20 cellular contexts compared by ENCODE assay signal in the genomic region with DNA sequence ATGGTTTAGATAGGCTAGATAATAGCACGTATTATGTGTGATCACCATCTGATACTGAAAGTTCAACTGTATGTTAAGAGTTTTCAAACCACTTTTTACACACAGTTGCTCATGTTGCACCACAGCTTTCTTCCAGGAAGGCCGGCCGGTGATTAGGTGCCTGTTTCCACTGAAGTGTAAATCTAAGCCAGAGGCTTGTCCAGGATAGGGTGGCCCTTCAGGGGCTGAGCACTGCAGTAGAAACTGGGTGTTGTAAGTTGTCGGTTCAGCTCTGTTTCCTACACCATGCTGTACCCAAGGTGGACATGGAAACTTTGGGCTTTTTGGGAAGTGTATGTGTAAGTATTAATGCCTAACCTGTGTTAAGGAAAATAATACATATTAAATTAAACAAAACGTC. TPM values are rescaled to one million over a fixed set of nuclear protein-coding genes. Genes with fewer than 3 reads are reported as not detected.
A peak's percentile ranks its signal among the peaks of the same experiment; 100 is the strongest.
DNase-seq lines count a peak whose midpoint lies in the region; ATAC-seq and TF ChIP-seq lines count a peak whose summit lies in the region.
"Had no signal": no experiment of that assay in that cellular context is flagged by ENCODE, and none has a peak within 500 bp of the region (broad histone marks: within the 10 kb centered on the region; RNA-seq: fewer than 3 reads in every experiment).

No MANE protein-coding gene starts in this region.

- no peak for DNase-seq in activated naive CD8-positive, alpha-beta T cell treated with anti-CD3 and anti-CD28 coated beads, Interleukin-2, amount 50 U/mL, for 24 hours
- DNase-seq in activated naive CD8-positive, alpha-beta T cell treated with anti-CD3 and anti-CD28 coated beads for 36 hours: no peak
- no peak for DNase-seq in WTC11 (ENCODE audit: low spot score)
- DNase-seq in mesendoderm: no peak
- no peak for DNase-seq in stimulated activated CD4-positive, alpha-beta T cell treated with anti-CD3 and anti-CD28 coated beads, Interleukin-4, amount 100 ng/mL, for 4 hours
- DNase-seq: BE2C; Calu3; CD4-positive, alpha-beta T cell; CD8-positive, alpha-beta memory T cell; DMS53; DMS79 treated with DMSO at 0.1 percent for 48 hours; GF-D8; H7; HFFc6 had no signal

- H3K4me1 ChIP-seq in HUES64 (ENCODE audit: insufficient read depth, low read length) (peaks cover 31% of the 10 kb centered on the region), mesendoderm (ENCODE audit: control insufficient read depth, low read depth, low read length) (peaks cover 8% of the 10 kb centered on the region)
- H3K4me1 ChIP-seq: BLaER1 treated with 17β-estradiol and CSF1 and Interleukin-3, amounts not matched to agents 10 nM and 100 nM had no signal

- H3K4ac ChIP-seq in mesendoderm (ENCODE audit: low read depth, low read length): no peak overlapping the region

- H2BK120ac ChIP-seq in mesendoderm (ENCODE audit: low read depth, low read length): no peak overlapping the region

- no peaks in the 10 kb centered on the region for H3K79me1 ChIP-seq in mesendoderm (ENCODE audit: low read length)

- no peak overlapping the region for H2BK5ac ChIP-seq in mesendoderm (ENCODE audit: low read length)

- H3K4me3 Mint-ChIP-seq in activated naive CD8-positive, alpha-beta T cell treated with anti-CD3 and anti-CD28 coated beads, Interleukin-2, amount 50 U/mL, for 24 hours: no peak overlapping the region
- H3K4me3 Mint-ChIP-seq in activated naive CD8-positive, alpha-beta T cell treated with anti-CD3 and anti-CD28 coated beads for 36 hours: no peak overlapping the region
- no peak overlapping the region for H3K4me3 Mint-ChIP-seq in WTC11
- H3K4me3 Mint-ChIP-seq: CD14-positive monocyte; CD4-positive, alpha-beta T cell; CD8-positive, alpha-beta memory T cell; HFFc6 had no signal

- H3K36me3 ChIP-seq in HUES64 (ENCODE audit: insufficient read depth, low read length): peaks cover 89% of the 10 kb centered on the region
- no peaks in the 10 kb centered on the region for H3K36me3 ChIP-seq in mesendoderm (ENCODE audit: control insufficient read depth, insufficient read depth, low read length)

- H3K27ac Mint-ChIP-seq in activated naive CD8-positive, alpha-beta T cell treated with anti-CD3 and anti-CD28 coated beads, Interleukin-2, amount 50 U/mL, for 24 hours: no peak overlapping the region
- H3K27ac Mint-ChIP-seq in activated naive CD8-positive, alpha-beta T cell treated with anti-CD3 and anti-CD28 coated beads for 36 hours: no peak overlapping the region
- peak overlapping the region; percentile 78 for H3K27ac Mint-ChIP-seq in WTC11
- H3K27ac Mint-ChIP-seq: CD4-positive, alpha-beta T cell; HFFc6 had no signal

- H3K36me3 Mint-ChIP-seq in activated naive CD8-positive, alpha-beta T cell treated with anti-CD3 and anti-CD28 coated beads, Interleukin-2, amount 50 U/mL, for 24 hours (ENCODE audit: low read depth): peaks cover 66% of the 10 kb centered on the region
- H3K36me3 Mint-ChIP-seq in activated naive CD8-positive, alpha-beta T cell treated with anti-CD3 and anti-CD28 coated beads for 36 hours: peaks cover 27% of the 10 kb centered on the region
- H3K36me3 Mint-ChIP-seq in WTC11: peaks cover 30% of the 10 kb centered on the region

- no peak overlapping the region for H3K23ac ChIP-seq in mesendoderm (ENCODE audit: low read length)

- no peaks in the 10 kb centered on the region for H3K9me3 ChIP-seq in HUES64 (ENCODE audit: insufficient read depth, low read depth, low read length)
- H3K9me3 ChIP-seq: BE2C; BLaER1 treated with 17β-estradiol and CSF1 and Interleukin-3, amounts not matched to agents 10 nM and 100 nM had no signal

- H3K4me2 ChIP-seq in mesendoderm (ENCODE audit: low read length): no peak overlapping the region
- H3K4me2 ChIP-seq: BLaER1 treated with 17β-estradiol and CSF1 and Interleukin-3, amounts not matched to agents 10 nM and 100 nM had no signal

- H3K9ac ChIP-seq in HUES64 (ENCODE audit: low read depth, low read length): no peak overlapping the region
- H3K9ac ChIP-seq in mesendoderm (ENCODE audit: low read length): no peak overlapping the region
- H3K9ac ChIP-seq: BLaER1 treated with 17β-estradiol and CSF1 and Interleukin-3, amounts not matched to agents 10 nM and 100 nM had no signal

- H3K4me1 Mint-ChIP-seq in activated naive CD8-positive, alpha-beta T cell treated with anti-CD3 and anti-CD28 coated beads, Interleukin-2, amount 50 U/mL, for 24 hours: no peaks in the 10 kb centered on the region
- no peaks in the 10 kb centered on the region for H3K4me1 Mint-ChIP-seq in activated naive CD8-positive, alpha-beta T cell treated with anti-CD3 and anti-CD28 coated beads for 36 hours
- peaks cover 41% of the 10 kb centered on the region for H3K4me1 Mint-ChIP-seq in WTC11
- H3K4me1 Mint-ChIP-seq: CD14-positive monocyte; CD8-positive, alpha-beta memory T cell had no signal

- no peaks in the 10 kb centered on the region for H3K79me2 ChIP-seq in mesendoderm (ENCODE audit: control insufficient read depth, insufficient read depth, low read length)

- H3K4me3 ChIP-seq in HUES64 (ENCODE audit: low read length): no peak overlapping the region
- no peak overlapping the region for H3K4me3 ChIP-seq in mesendoderm (ENCODE audit: low read length)
- H3K4me3 ChIP-seq: BLaER1 treated with 17β-estradiol and CSF1 and Interleukin-3, amounts not matched to agents 10 nM and 100 nM had no signal

- CTCF ChIA-PET in WTC11 (lab: Charles Lee): interaction anchor here (1.4 to 5.8 kb wide), 3 partner anchors 13 to 249 kb away, joined by 7 to 52 read pairs (median 12); no protein-coding TSS in a partner anchor

- H2BK15ac ChIP-seq in mesendoderm (replicated peaks; ENCODE audit: low read depth): no peak overlapping the region

- no peaks in the 10 kb centered on the region for H3K9me3 Mint-ChIP-seq in activated naive CD8-positive, alpha-beta T cell treated with anti-CD3 and anti-CD28 coated beads, Interleukin-2, amount 50 U/mL, for 24 hours
- H3K9me3 Mint-ChIP-seq in activated naive CD8-positive, alpha-beta T cell treated with anti-CD3 and anti-CD28 coated beads for 36 hours: no peaks in the 10 kb centered on the region
- no peaks in the 10 kb centered on the region for H3K9me3 Mint-ChIP-seq in WTC11
- H3K9me3 Mint-ChIP-seq: CD14-positive monocyte; CD4-positive, alpha-beta T cell; CD8-positive, alpha-beta memory T cell; HFFc6 had no signal

- TF ChIP-seq CTCF in WTC11 (IDR thresholded peaks at IDR 0.05): no peak

- 83% methylated on average over 4 of the region's 5 CpGs for WGBS in HUES64
- WGBS in mesendoderm (ENCODE audit: extremely low coverage, insufficient coverage, low lambda C conversion rate): no CpG with 5 or more reads among the region's 5 CpGs

- ATAC-seq in activated naive CD8-positive, alpha-beta T cell treated with anti-CD3 and anti-CD28 coated beads, Interleukin-2, amount 50 U/mL, for 24 hours: peak; percentile 28
- ATAC-seq in WTC11 (peak; percentile 66), GM21723 (IDR thresholded peaks at IDR 0.05; ENCODE audit: unreplicated experiment) (no peak), HG03175 (IDR thresholded peaks at IDR 0.05; ENCODE audit: unreplicated experiment) (no peak)

- POLR2A ChIA-PET in WTC11 (lab: Charles Lee): no interaction called here

- no peaks in the 10 kb centered on the region for H3K27me3 Mint-ChIP-seq in activated naive CD8-positive, alpha-beta T cell treated with anti-CD3 and anti-CD28 coated beads, Interleukin-2, amount 50 U/mL, for 24 hours
- H3K27me3 Mint-ChIP-seq in activated naive CD8-positive, alpha-beta T cell treated with anti-CD3 and anti-CD28 coated beads for 36 hours: no peaks in the 10 kb centered on the region
- no peaks in the 10 kb centered on the region for H3K27me3 Mint-ChIP-seq in WTC11 (ENCODE audit: low read depth)
- H3K27me3 Mint-ChIP-seq: CD4-positive, alpha-beta T cell; CD8-positive, alpha-beta memory T cell had no signal

- no peak overlapping the region for H4K8ac ChIP-seq in mesendoderm (ENCODE audit: low read depth, low read length)

- H3K27me3 ChIP-seq in HUES64 (ENCODE audit: insufficient read depth, low read length) (no peaks in the 10 kb centered on the region), mesendoderm (ENCODE audit: insufficient read depth, low read length, poor library complexity) (no peaks in the 10 kb centered on the region)
- H3K27me3 ChIP-seq: BE2C; BLaER1 treated with 17β-estradiol and CSF1 and Interleukin-3, amounts not matched to agents 10 nM and 100 nM had no signal

- H3K56ac ChIP-seq in mesendoderm (ENCODE audit: low read length): no peak overlapping the region

- H3K18ac ChIP-seq in mesendoderm (ENCODE audit: low read length): no peak overlapping the region

- H3K27ac ChIP-seq in HUES64 (ENCODE audit: low read depth, low read length) (peak overlapping the region; percentile 53; the same call in 1 of the 2 replicates), mesendoderm (ENCODE audit: low read depth, low read length) (peak overlapping the region; percentile 63)
- H3K27ac ChIP-seq: 22Rv1; BLaER1 treated with 17β-estradiol and CSF1 and Interleukin-3, amounts not matched to agents 10 nM and 100 nM had no signal

- H4K5ac ChIP-seq in mesendoderm (ENCODE audit: low read length): no peak overlapping the region

- H2AK5ac ChIP-seq in mesendoderm (ENCODE audit: low read length): no peak overlapping the region

TF ChIP-seq in WTC11, 78 proteins besides CTCF, POLR2A, EP300 and RAD21 (continues in another document):
- TF ChIP-seq ATF1 (CRISPR knock-in tag; IDR thresholded peaks at IDR 0.05): no peak
- TF ChIP-seq, protein P1, sequence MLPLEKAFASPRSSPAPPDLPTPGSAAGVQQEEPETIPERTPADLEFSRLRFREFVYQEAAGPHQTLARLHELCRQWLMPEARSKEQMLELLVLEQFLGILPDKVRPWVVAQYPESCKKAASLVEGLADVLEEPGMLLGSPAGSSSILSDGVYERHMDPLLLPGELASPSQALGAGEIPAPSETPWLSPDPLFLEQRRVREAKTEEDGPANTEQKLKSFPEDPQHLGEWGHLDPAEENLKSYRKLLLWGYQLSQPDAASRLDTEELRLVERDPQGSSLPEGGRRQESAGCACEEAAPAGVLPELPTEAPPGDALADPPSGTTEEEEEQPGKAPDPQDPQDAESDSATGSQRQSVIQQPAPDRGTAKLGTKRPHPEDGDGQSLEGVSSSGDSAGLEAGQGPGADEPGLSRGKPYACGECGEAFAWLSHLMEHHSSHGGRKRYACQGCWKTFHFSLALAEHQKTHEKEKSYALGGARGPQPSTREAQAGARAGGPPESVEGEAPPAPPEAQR (CRISPR knock-in tag; IDR thresholded peaks at IDR 0.05): no peak

RNA-seq across cellular contexts. Expression of a gene that starts 30.7 kb away (rescaled TPM):
- total RNA-seq in activated naive CD8-positive, alpha-beta T cell treated with anti-CD3 and anti-CD28 coated beads for 36 hours: 10 to 100 TPM; 88.4 to 96.8 TPM
- polyA plus RNA-seq in HUES64 (2013, experiment 1 of 2): 32.0 TPM
- polyA plus RNA-seq in HUES64 (2013, experiment 2 of 2): 39.0 TPM
- 54.2 to 59.8 TPM (median 57.3 TPM) in 3 replicates for total RNA-seq in WTC11 (2021)
- 37.6 TPM for polyA plus RNA-seq in mesendoderm (2013, experiment 1 of 2)
- 38.1 TPM for polyA plus RNA-seq in mesendoderm (2013, experiment 2 of 2)

RNA-seq across cellular contexts. Expression of a gene that starts 31.9 kb away (rescaled TPM):
- 1 to 10 TPM; 8.3 TPM for total RNA-seq in activated naive CD8-positive, alpha-beta T cell treated with anti-CD3 and anti-CD28 coated beads for 36 hours
- polyA plus RNA-seq in HUES64 (2013, experiment 1 of 2): 14.1 TPM
- 19.0 TPM for polyA plus RNA-seq in HUES64 (2013, experiment 2 of 2)
- 15.5 to 18.8 TPM (median 18.0 TPM) in 3 replicates for total RNA-seq in WTC11 (2021)
- polyA plus RNA-seq in mesendoderm (2013, experiment 1 of 2): 8.6 TPM
- polyA plus RNA-seq in mesendoderm (2013, experiment 2 of 2): 8.5 TPM

Comparison
In these comparisons a context has a peak if more than half of its experiments do, and no peak if none do; other contexts are left out.
1. ATAC-seq: peak in activated naive CD8-positive, alpha-beta T cell treated with anti-CD3 and anti-CD28 coated beads, Interleukin-2, amount 50 U/mL, for 24 hours (single experiment) and WTC11 (single experiment); none in GM21723 (single experiment) and HG03175 (single experiment).